Comparison of ENCODE assay signal across 20 cellular contexts in genomic region chr1:65703853-65704252, GRCh38.
DNase-seq lines count a peak whose midpoint lies in the region; ATAC-seq lines count a peak whose summit lies in the region.
"Had no signal": no experiment of that assay in that cellular context is flagged by ENCODE, and none has a peak within 500 bp of the region (broad histone marks: within the 10 kb centered on the region; RNA-seq: fewer than 3 reads in every experiment).

No MANE protein-coding gene starts in this region.

- peaks cover 4 to 14% of the 10 kb centered on the region in 2 donors for H3K4me1 Mint-ChIP-seq in stimulated activated naive B cell treated with anti-CD40 and anti-IgM and Interleukin-4, amounts not matched to agents 10 μg/mL and 1 μg/mL and 100 μg/mL, for 72 hours
- H3K4me1 Mint-ChIP-seq in T-helper 17 cell, result no peaks in the 10 kb centered on the region
- H3K4me1 Mint-ChIP-seq: activated naive CD8-positive, alpha-beta T cell treated with anti-CD3 and anti-CD28 coated beads for 36 hours had no signal

- H3K36me3 Mint-ChIP-seq in stimulated activated naive B cell treated with anti-CD40 and anti-IgM and Interleukin-4, amounts not matched to agents 10 μg/mL and 1 μg/mL and 100 μg/mL, for 72 hours, result no peaks in the 10 kb centered on the region
- no peaks in the 10 kb centered on the region for H3K36me3 Mint-ChIP-seq in T-helper 17 cell (ENCODE audit: low read depth)
- H3K36me3 Mint-ChIP-seq: activated naive CD8-positive, alpha-beta T cell treated with anti-CD3 and anti-CD28 coated beads for 36 hours; mesothelial cell of epicardium had no signal

- no peak overlapping the region for H3K27ac Mint-ChIP-seq in stimulated activated naive B cell treated with anti-CD40 and anti-IgM and Interleukin-4, amounts not matched to agents 10 μg/mL and 1 μg/mL and 100 μg/mL, for 72 hours
- H3K27ac Mint-ChIP-seq in T-helper 17 cell, result no peak overlapping the region
- H3K27ac Mint-ChIP-seq: activated naive CD8-positive, alpha-beta T cell treated with anti-CD3 and anti-CD28 coated beads for 36 hours; activated T-cell treated with anti-CD3 and anti-CD28 coated beads, Interleukin-2, amount 50 U/mL, for 24 hours; mesothelial cell of epicardium had no signal

- peaks cover 0 to 1% of the 10 kb centered on the region in 2 donors for H3K9me3 Mint-ChIP-seq in stimulated activated naive B cell treated with anti-CD40 and anti-IgM and Interleukin-4, amounts not matched to agents 10 μg/mL and 1 μg/mL and 100 μg/mL, for 72 hours
- H3K9me3 Mint-ChIP-seq: activated naive CD8-positive, alpha-beta T cell treated with anti-CD3 and anti-CD28 coated beads for 36 hours; activated T-cell treated with anti-CD3 and anti-CD28 coated beads, Interleukin-2, amount 50 U/mL, for 24 hours; mesothelial cell of epicardium had no signal

- H3K27me3 Mint-ChIP-seq in stimulated activated naive B cell treated with anti-CD40 and anti-IgM and Interleukin-4, amounts not matched to agents 10 μg/mL and 1 μg/mL and 100 μg/mL, for 72 hours, result peaks cover 0 to 4% of the 10 kb centered on the region in 2 donors
- H3K27me3 Mint-ChIP-seq in T-helper 17 cell, result peaks cover 58% of the 10 kb centered on the region

- ATAC-seq in GM19025 (IDR thresholded peaks at IDR 0.05; ENCODE audit: low read depth, unreplicated experiment) (peak; percentile 47), GM21717 (IDR thresholded peaks at IDR 0.05; ENCODE audit: unreplicated experiment) (peak; percentile 70), HG03159 (IDR thresholded peaks at IDR 0.05; ENCODE audit: unreplicated experiment) (peak; percentile 60), T-helper 17 cell (no peak), GM19397 (IDR thresholded peaks at IDR 0.05; ENCODE audit: unreplicated experiment) (no peak)
- peak; percentile 65 to 73 for ATAC-seq in stimulated activated naive B cell treated with anti-CD40 and anti-IgM and Interleukin-4, amounts not matched to agents 10 μg/mL and 1 μg/mL and 100 μg/mL, for 72 hours (replicated peaks)
- ATAC-seq: heart right ventricle had no signal

- H3K9me3 ChIP-seq in T-helper 17 cell (ENCODE audit: control insufficient read depth, low read length, poor library complexity, severe bottlenecking), result no peaks in the 10 kb centered on the region
- H3K9me3 ChIP-seq: heart right ventricle, right atrium auricular region had no signal

- DNase-seq in stimulated activated naive B cell treated with anti-CD40 and anti-IgM and Interleukin-4, amounts not matched to agents 10 μg/mL and 1 μg/mL and 100 μg/mL, for 72 hours, result no peak
- DNase-seq in T-helper 17 cell, result no peak
- no peak for DNase-seq in activated naive CD4-positive, alpha-beta T cell treated with anti-CD3 and anti-CD28 coated beads, Interleukin-2, amount 50 U/mL, for 16 hours
- DNase-seq: activated CD4-positive, alpha-beta T cell treated with anti-CD3 and anti-CD28 coated beads, Interleukin-2, amount 50 U/mL, for 1 hour; activated naive CD8-positive, alpha-beta T cell treated with anti-CD3 and anti-CD28 coated beads for 36 hours; activated T-cell treated with anti-CD3 and anti-CD28 coated beads, Interleukin-2, amount 50 U/mL, for 24 hours; AML-193; Calu3; heart right ventricle; KG1; kidney glomerular epithelial cell; NCI-H146; NCI-H345; T-helper 9 cell had no signal

- H3K4me3 Mint-ChIP-seq in stimulated activated naive B cell treated with anti-CD40 and anti-IgM and Interleukin-4, amounts not matched to agents 10 μg/mL and 1 μg/mL and 100 μg/mL, for 72 hours, result no peak overlapping the region
- H3K4me3 Mint-ChIP-seq in T-helper 17 cell, result no peak overlapping the region
- H3K4me3 Mint-ChIP-seq: activated naive CD8-positive, alpha-beta T cell treated with anti-CD3 and anti-CD28 coated beads for 36 hours; activated T-cell treated with anti-CD3 and anti-CD28 coated beads, Interleukin-2, amount 50 U/mL, for 24 hours; mesothelial cell of epicardium had no signal

Comparison
In these comparisons a context has a peak if more than half of its experiments do, and no peak if none do; other contexts are left out.
1. ATAC-seq: peak in GM19025 (single experiment), GM21717 (single experiment), HG03159 (single experiment) and stimulated activated naive B cell treated with anti-CD40 and anti-IgM and Interleukin-4, amounts not matched to agents 10 μg/mL and 1 μg/mL and 100 μg/mL, for 72 hours (2 of 2); none in T-helper 17 cell (single experiment) and GM19397 (single experiment).